9 cellular contexts compared by ENCODE assay signal in the genomic region with DNA sequence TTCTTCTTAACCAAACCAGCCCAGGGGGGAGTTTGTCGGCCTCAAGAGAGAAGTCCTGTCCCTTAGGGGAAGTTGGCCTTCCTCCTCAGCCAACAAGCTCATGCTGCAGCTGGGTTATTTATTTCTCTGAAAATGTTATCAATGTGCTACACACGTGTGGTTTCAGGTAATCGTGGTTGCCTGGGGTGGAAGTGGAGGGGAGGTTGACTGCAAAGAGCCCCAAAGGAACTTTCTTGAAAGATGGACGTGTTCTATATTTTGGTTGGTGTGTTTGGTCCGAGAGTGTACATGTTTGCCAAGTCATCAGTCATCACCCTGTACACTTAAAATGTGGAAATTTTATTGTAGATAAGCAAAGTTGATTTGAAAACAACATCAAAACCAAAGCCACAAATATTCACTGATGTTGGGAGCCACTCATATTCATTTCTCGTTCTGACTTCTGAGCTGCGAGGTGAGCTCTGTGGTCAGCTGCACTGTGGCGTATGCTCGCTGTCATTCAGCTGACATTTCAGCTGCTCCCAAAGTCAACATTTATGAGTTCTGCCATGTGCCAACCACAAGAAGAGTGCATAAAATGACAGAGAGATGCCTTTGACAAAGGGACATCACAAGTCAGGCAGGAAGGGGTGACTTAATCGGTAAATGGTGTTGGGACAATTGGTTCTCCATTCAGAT. TPM values are rescaled to one million over a fixed set of nuclear protein-coding genes. Genes with fewer than 3 reads are reported as not detected.
DNase-seq lines count a peak whose midpoint lies in the region; ATAC-seq, FAIRE-seq and TF ChIP-seq lines count a peak whose summit lies in the region.
"Had no signal": no experiment of that assay in that cellular context is flagged by ENCODE, and none has a peak within 500 bp of the region (broad histone marks: within the 10 kb centered on the region; RNA-seq: fewer than 3 reads in every experiment).

No MANE protein-coding gene starts in this region.

- ATAC-seq in GM21381 (IDR thresholded peaks at IDR 0.05; ENCODE audit: unreplicated experiment), result peak; percentile 75
- peak; percentile 53 for ATAC-seq in HG03575 (IDR thresholded peaks at IDR 0.05; ENCODE audit: extremely low read depth, insufficient number of reproducible peaks, low FRiP score, unreplicated experiment)
- peak in 3 of 4 donors; percentile 9 to 36 (median 18) for ATAC-seq in pancreas
- ATAC-seq in omental fat pad (ENCODE audit: low FRiP score), result no peak

- intact Hi-C loops in pancreas (cut with DNase I), result loop anchor here in 1 of 3 donors (2.0 kb wide), 1 partner anchor 47 kb away; no protein-coding TSS in a partner anchor

- H3K36me3 Mint-ChIP-seq in activated T-cell treated with anti-CD3 and anti-CD28 coated beads, Interleukin-2, amount 50 U/mL, for 24 hours (ENCODE audit: low read depth), result peaks cover 6% of the 10 kb centered on the region

- no peak overlapping the region for H3K4me3 ChIP-seq in GM12864 (ENCODE audit: low read depth, low read length)
- H3K4me3 ChIP-seq in pancreas, result no peak overlapping the region
- H3K4me3 ChIP-seq: dorsolateral prefrontal cortex had no signal

- FAIRE-seq in pancreas (lab: Jason Lieb, UNC), result no peak

- peak overlapping the region in 3 of 4 donors; percentile 39 to 62 (median 62) for H3K27ac ChIP-seq in pancreas
- H3K27ac ChIP-seq: dorsolateral prefrontal cortex had no signal

- H3K9me3 Mint-ChIP-seq in activated T-cell treated with anti-CD3 and anti-CD28 coated beads, Interleukin-2, amount 50 U/mL, for 24 hours, result peaks cover 3% of the 10 kb centered on the region

- no peak for TF ChIP-seq CTCF in GM12864 (IDR thresholded peaks at IDR 0.05; ENCODE audit: low read depth, low read length, missing control alignments)
- TF ChIP-seq CTCF in pancreas (IDR thresholded peaks at IDR 0.05), result no peak
- TF ChIP-seq CTCF in omental fat pad (IDR thresholded peaks at IDR 0.05), result no peak

- H3K4me3 Mint-ChIP-seq in activated T-cell treated with anti-CD3 and anti-CD28 coated beads, Interleukin-2, amount 50 U/mL, for 24 hours, result peak overlapping the region; percentile 64

- DNase-seq in GM12864 (ENCODE audit: low read depth), result peak; percentile 86
- peak; percentile 64 for DNase-seq in activated T-cell treated with anti-CD3 and anti-CD28 coated beads, Interleukin-2, amount 50 U/mL, for 24 hours
- peak in 1 of 6 donors; percentile 13 for DNase-seq in pancreas
- DNase-seq in putamen (ENCODE audit: low spot score), result no peak
- no peak for DNase-seq in omental fat pad (ENCODE audit: low spot score)
- no peak for DNase-seq in dermis blood vessel endothelial cell

- H3K27ac Mint-ChIP-seq in activated T-cell treated with anti-CD3 and anti-CD28 coated beads, Interleukin-2, amount 50 U/mL, for 24 hours, result peak overlapping the region; percentile 97

- no peaks in the 10 kb centered on the region for H3K9me3 ChIP-seq in pancreas

- H3K36me3 ChIP-seq in pancreas, result no peaks in the 10 kb centered on the region

- H3K4me1 Mint-ChIP-seq in activated T-cell treated with anti-CD3 and anti-CD28 coated beads, Interleukin-2, amount 50 U/mL, for 24 hours (ENCODE audit: low read depth), result peaks cover 49% of the 10 kb centered on the region

- H3K4me1 ChIP-seq in pancreas, result peaks cover 26 to 31% (median 31%) of the 10 kb centered on the region in 3 donors

- no peaks in the 10 kb centered on the region for H3K27me3 ChIP-seq in pancreas

- WGBS in pancreas, 2 donors, result 24 to 26% methylated on average over 10 of the region's 10 CpGs

- no peaks in the 10 kb centered on the region for H3K27me3 Mint-ChIP-seq in activated T-cell treated with anti-CD3 and anti-CD28 coated beads, Interleukin-2, amount 50 U/mL, for 24 hours

RNA-seq across cellular contexts. Expression of gene ADGRG1, which starts 26.5 kb away (rescaled TPM):
- 100 to 1,000 TPM in 1 of 6 donors, 10 to 100 TPM in 5; 51.3 to 102 (median 94.0) TPM for total RNA-seq in pancreas
- 10 to 100 TPM; 36.4 to 47.6 TPM for polyA plus RNA-seq in pancreas
- 10 to 100 TPM; 15.3 to 99.1 (median 70.5) TPM for total RNA-seq in omental fat pad
- total RNA-seq in dermis blood vessel endothelial cell, result 21.8 and 35.4 TPM in 2 replicates

RNA-seq across cellular contexts. Expression of gene ADGRG5, which starts 59.5 kb away (rescaled TPM):
- total RNA-seq in pancreas (under 1 TPM; 0.09 to 0.66 (median 0.23) TPM), omental fat pad (under 1 TPM in 2 of 4 donors, not detected in 2; 0.31 to 0.37 TPM), dermis blood vessel endothelial cell (not detected in 2 replicates)
- under 1 TPM; 0.19 to 0.38 TPM for polyA plus RNA-seq in pancreas

Comparison
In these comparisons a context has a peak if more than half of its experiments do, and no peak if none do; other contexts are left out.
1. DNase-seq: peak in GM12864 (single experiment) and activated T-cell treated with anti-CD3 and anti-CD28 coated beads, Interleukin-2, amount 50 U/mL, for 24 hours (single experiment); none in putamen (single experiment), omental fat pad (single experiment) and dermis blood vessel endothelial cell (single experiment).